20 cellular contexts compared by ENCODE assay signal in the genomic region with DNA sequence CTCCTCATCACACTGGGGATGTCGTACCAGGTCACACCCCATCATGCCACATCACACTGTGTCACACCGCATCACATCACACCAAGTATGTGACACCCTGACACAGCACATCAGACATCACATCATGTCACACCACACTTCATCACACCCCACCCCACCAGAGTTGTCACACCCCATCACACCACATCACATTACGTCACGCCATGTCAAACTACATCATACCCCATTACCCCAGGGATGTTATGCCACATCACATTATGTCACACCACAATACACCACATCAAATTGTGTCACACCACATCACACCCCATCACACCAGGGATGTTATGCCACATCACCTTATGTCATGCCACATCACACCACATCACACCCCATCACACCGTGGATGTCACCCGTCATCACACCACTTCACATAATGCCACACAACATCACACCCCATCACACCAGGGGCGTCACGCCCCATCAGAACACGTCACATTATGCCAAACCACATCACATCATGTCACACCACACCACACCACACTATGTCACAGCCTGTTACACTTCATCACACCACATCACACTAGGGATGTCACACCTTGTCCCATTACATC.
DNase-seq lines count a peak whose midpoint lies in the region; ATAC-seq and TF ChIP-seq lines count a peak whose summit lies in the region.
"Had no signal": no experiment of that assay in that cellular context is flagged by ENCODE, and none has a peak within 500 bp of the region (broad histone marks: within the 10 kb centered on the region; RNA-seq: fewer than 3 reads in every experiment).

No MANE protein-coding gene starts in this region.

- no peaks in the 10 kb centered on the region for H3K4me1 Mint-ChIP-seq in endodermal cell

- no peaks in the 10 kb centered on the region for H3K79me2 ChIP-seq in mesendoderm (ENCODE audit: control insufficient read depth, insufficient read depth, low read length)

- WGBS in endodermal cell (ENCODE audit: insufficient coverage in 1 of 2, insufficient read length in 1 of 2), 2 experiments = 82 to 84% methylated on average over 7 to 9 of the region's 9 CpGs
- no CpG with 5 or more reads among the region's 9 CpGs for WGBS in mesendoderm (ENCODE audit: extremely low coverage, insufficient coverage, low lambda C conversion rate)
- 85 to 95% (median 94%) methylated on average over 9 of the region's 9 CpGs for WGBS in stomach, 5 donors

- TF ChIP-seq CTCF in RWPE2 (IDR thresholded peaks at IDR 0.05; ENCODE audit: poor library complexity, severe bottlenecking) (no peak), endodermal cell (conservative IDR thresholded peaks at IDR 0.05) (no peak), stomach (IDR thresholded peaks at IDR 0.05) (no peak)

- no peak overlapping the region for H3K23ac ChIP-seq in mesendoderm (ENCODE audit: low read length)

- H3K27me3 ChIP-seq in RWPE2 (ENCODE audit: insufficient read depth, poor library complexity, severe bottlenecking) (no peaks in the 10 kb centered on the region), endodermal cell (ENCODE audit: control insufficient read depth, insufficient read depth, low read length, poor library complexity, severe bottlenecking) (no peaks in the 10 kb centered on the region), mesendoderm (ENCODE audit: insufficient read depth, low read length, poor library complexity) (no peaks in the 10 kb centered on the region), stomach (peaks cover 0 to 7% (median 0%) of the 10 kb centered on the region in 3 donors)
- H3K27me3 ChIP-seq: BLaER1, Peyer's patch, SJSA1 had no signal

- H3K56ac ChIP-seq in mesendoderm (ENCODE audit: low read length) = no peak overlapping the region

- no peak overlapping the region for H2BK15ac ChIP-seq in mesendoderm (replicated peaks; ENCODE audit: low read depth)

- H2BK120ac ChIP-seq in mesendoderm (ENCODE audit: low read depth, low read length) = no peak overlapping the region

- no peak overlapping the region for H2BK5ac ChIP-seq in mesendoderm (ENCODE audit: low read length)

- no peak overlapping the region for H3K18ac ChIP-seq in mesendoderm (ENCODE audit: low read length)

- H3K36me3 Mint-ChIP-seq in endodermal cell (ENCODE audit: low read depth) = peaks cover 10% of the 10 kb centered on the region

- DNase-seq in RWPE2 (ENCODE audit: low spot score) (peak; percentile 53), endodermal cell (no peak), mesendoderm (no peak), stomach (no peak), COLO829 (ENCODE audit: low spot score) (no peak), left lobe of liver (ENCODE audit: low spot score) (no peak)
- DNase-seq: Caco-2; CD4-positive, alpha-beta T cell; DMS 273 treated with DMSO at 0.1 percent for 48 hours; Kasumi-1; NCI-H1694; NCI-H2081; NCI-H2171 treated with DMSO at 0.1 percent for 48 hours; NCI-H524 treated with DMSO at 0.1 percent for 48 hours; NCI-H82; Peyer's patch had no signal

- H3K4me3 ChIP-seq in RWPE2 (ENCODE audit: severe bottlenecking) (no peak overlapping the region), endodermal cell (ENCODE audit: low read length) (peak overlapping the region; percentile 27), mesendoderm (ENCODE audit: low read length) (peak overlapping the region; percentile 36), stomach (no peak overlapping the region)
- H3K4me3 ChIP-seq: BLaER1, Peyer's patch, SJSA1 had no signal

- H3K9me3 ChIP-seq in RWPE2 (ENCODE audit: severe bottlenecking) (no peaks in the 10 kb centered on the region), endodermal cell (ENCODE audit: control insufficient read depth, low read length) (peaks cover 33% of the 10 kb centered on the region), stomach (peaks cover 0 to 19% (median 7%) of the 10 kb centered on the region in 4 donors)
- H3K9me3 ChIP-seq: Caco-2, Peyer's patch, SJSA1 had no signal

- H4K8ac ChIP-seq in mesendoderm (ENCODE audit: low read depth, low read length) = no peak overlapping the region

- intact Hi-C loops in stomach (cut with DNase I; ENCODE audit: low total_unique reads) = no loop called here

- no peaks in the 10 kb centered on the region for H3K4me1 ChIP-seq in RWPE2 (ENCODE audit: insufficient read depth, poor library complexity, severe bottlenecking)
- no peaks in the 10 kb centered on the region for H3K4me1 ChIP-seq in endodermal cell (ENCODE audit: control insufficient read depth, insufficient read depth, low read length)
- no peaks in the 10 kb centered on the region for H3K4me1 ChIP-seq in mesendoderm (ENCODE audit: control insufficient read depth, low read depth, low read length)
- peaks cover 6 to 14% (median 8%) of the 10 kb centered on the region in 4 donors for H3K4me1 ChIP-seq in stomach
- H3K4me1 ChIP-seq: BLaER1, Caco-2, Peyer's patch, SJSA1 had no signal

- no peak overlapping the region for H4K5ac ChIP-seq in mesendoderm (ENCODE audit: low read length)

- no peak for TF ChIP-seq EP300 in stomach (IDR thresholded peaks at IDR 0.05)

- no peak for TF ChIP-seq POLR2A in stomach (IDR thresholded peaks at IDR 0.05)

- H3K36me3 ChIP-seq in RWPE2 (ENCODE audit: low read depth) (no peaks in the 10 kb centered on the region), endodermal cell (ENCODE audit: control insufficient read depth, insufficient read depth, low read length) (no peaks in the 10 kb centered on the region), mesendoderm (ENCODE audit: control insufficient read depth, insufficient read depth, low read length) (no peaks in the 10 kb centered on the region), stomach (no peaks in the 10 kb centered on the region)
- H3K36me3 ChIP-seq: BLaER1, Peyer's patch, SJSA1 had no signal

- H3K27ac ChIP-seq in RWPE2 (ENCODE audit: poor library complexity, severe bottlenecking) (no peak overlapping the region), endodermal cell (ENCODE audit: low read depth, low read length) (no peak overlapping the region), mesendoderm (ENCODE audit: low read depth, low read length) (no peak overlapping the region), stomach (peak overlapping the region in 3 of 5 donors; percentile 32 to 78 (median 75))
- H3K27ac ChIP-seq: BLaER1, Peyer's patch, SJSA1 had no signal

- H3K27me3 Mint-ChIP-seq in endodermal cell (ENCODE audit: insufficient read depth) = no peaks in the 10 kb centered on the region

- no peak overlapping the region for H3K27ac Mint-ChIP-seq in endodermal cell
- H3K27ac Mint-ChIP-seq: CD4-positive, alpha-beta T cell had no signal

- no peaks in the 10 kb centered on the region for H3K79me1 ChIP-seq in mesendoderm (ENCODE audit: low read length)

- no peak for ATAC-seq in RWPE2 (ENCODE audit: low read depth)
- no peak for ATAC-seq in left lobe of liver
- no peak for ATAC-seq in HG03280 (IDR thresholded peaks at IDR 0.05; ENCODE audit: unreplicated experiment)
- ATAC-seq in GM19324 (IDR thresholded peaks at IDR 0.05; ENCODE audit: low FRiP score, unreplicated experiment) = no peak

- H3K4ac ChIP-seq in mesendoderm (ENCODE audit: low read depth, low read length) = no peak overlapping the region

- H3K4me2 ChIP-seq in mesendoderm (ENCODE audit: low read length) = no peak overlapping the region
- H3K4me2 ChIP-seq: BLaER1 had no signal

- H3K9ac ChIP-seq in endodermal cell (ENCODE audit: extremely low read depth, low read length, poor library complexity, severe bottlenecking) = no peak overlapping the region
- no peak overlapping the region for H3K9ac ChIP-seq in mesendoderm (ENCODE audit: low read length)
- H3K9ac ChIP-seq: BLaER1 had no signal

- no peak overlapping the region for H3K4me3 Mint-ChIP-seq in endodermal cell
- H3K4me3 Mint-ChIP-seq: CD4-positive, alpha-beta T cell had no signal

- H2AK5ac ChIP-seq in mesendoderm (ENCODE audit: low read length) = no peak overlapping the region

- H3K9me3 Mint-ChIP-seq in endodermal cell = peaks cover 70% of the 10 kb centered on the region

Comparison
In these comparisons a context has a peak if more than half of its experiments do, and no peak if none do; other contexts are left out.
1. H3K27ac ChIP-seq: peak in stomach (3 of 5); none in RWPE2 (single experiment), endodermal cell (single experiment) and mesendoderm (single experiment).
2. H3K4me3 ChIP-seq: peak in endodermal cell (single experiment) and mesendoderm (single experiment); none in RWPE2 (single experiment) and stomach (0 of 4).